14 cellular contexts compared by ENCODE assay signal in the genomic region with DNA sequence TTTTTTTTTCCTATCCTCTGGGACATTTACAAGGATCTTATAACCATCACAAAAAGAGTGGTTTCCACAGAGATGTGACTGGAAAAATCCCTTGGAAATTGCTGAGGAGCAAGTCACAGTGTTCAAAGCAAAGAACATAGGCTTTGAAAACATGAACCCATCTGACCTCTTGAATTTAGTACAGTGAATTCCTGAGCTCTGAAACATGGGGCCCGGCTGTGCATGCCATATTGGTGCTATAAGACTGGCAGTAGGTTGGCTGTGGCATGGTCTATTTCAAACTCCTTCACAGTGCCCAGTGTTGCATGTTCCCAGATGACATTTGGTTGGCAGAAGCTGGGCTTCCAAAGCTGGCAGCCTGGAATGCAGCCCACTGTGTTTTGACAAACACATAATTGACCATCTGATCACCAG.
DNase-seq lines count a peak whose midpoint lies in the region; ATAC-seq and TF ChIP-seq lines count a peak whose summit lies in the region.
"Had no signal": no experiment of that assay in that cellular context is flagged by ENCODE, and none has a peak within 500 bp of the region (broad histone marks: within the 10 kb centered on the region; RNA-seq: fewer than 3 reads in every experiment).

No MANE protein-coding gene starts in this region.

- H3K4me3 ChIP-seq in fibroblast of pulmonary artery (replicated peaks; ENCODE audit: low read depth, low read length) (no peak overlapping the region), trophoblast cell (ENCODE audit: low read depth, low read length) (no peak overlapping the region)
- H3K4me3 ChIP-seq: Peyer's patch had no signal

- no peak overlapping the region for H4K8ac ChIP-seq in trophoblast cell (ENCODE audit: low read depth, low read length)

- peak overlapping the region; percentile 70 for H3K14ac ChIP-seq in trophoblast cell (ENCODE audit: low read length)

- H3K4me2 ChIP-seq in trophoblast cell (ENCODE audit: low read length): no peak overlapping the region
- H3K4me2 ChIP-seq: KMS-11 had no signal

- no peak for TF ChIP-seq CTCF in fibroblast of pulmonary artery (IDR thresholded peaks at IDR 0.05; ENCODE audit: low read length, missing control alignments)

- peaks cover 0 to 4% of the 10 kb centered on the region in 2 experiments for H3K4me1 ChIP-seq in trophoblast cell (ENCODE audit: control insufficient read depth in 1 of 2, insufficient read depth in 2 of 2, low read length in 2 of 2)
- H3K4me1 ChIP-seq: Peyer's patch had no signal

- H3K79me1 ChIP-seq in trophoblast cell (ENCODE audit: low read length): no peaks in the 10 kb centered on the region

- H2BK120ac ChIP-seq in trophoblast cell (ENCODE audit: insufficient read depth, low read length, poor library complexity): no peak overlapping the region

- WGBS in trophoblast cell (ENCODE audit: extremely low coverage, insufficient coverage, insufficient read length): no CpG with 5 or more reads among the region's 1 CpG

- H2BK12ac ChIP-seq in trophoblast cell (ENCODE audit: low read length): no peak overlapping the region

- no peak overlapping the region for H4K12ac ChIP-seq in trophoblast cell (ENCODE audit: low read depth, low read length)

- DNase-seq in Daoy (ENCODE audit: low read depth) (peak; percentile 14), RPMI7951 (ENCODE audit: low read depth) (peak; percentile 79), fibroblast of pulmonary artery (ENCODE audit: low read depth) (peak; percentile 50), trophoblast cell (peak; percentile 73 to 79), HuH-7 (ENCODE audit: low spot score) (no peak)
- DNase-seq in stimulated activated naive CD4-positive, alpha-beta T cell (lab: John Stamatoyannopoulos, UW): no peak
- DNase-seq: CD4-positive, alpha-beta memory T cell; H7; islet precursor cell; NCI-H2107; Peyer's patch had no signal

- H3K36me3 ChIP-seq in trophoblast cell (ENCODE audit: control insufficient read depth in 1 of 2, insufficient read depth in 2 of 2, low read length in 2 of 2): no peaks in the 10 kb centered on the region
- H3K36me3 ChIP-seq: Peyer's patch had no signal

- no peak for ATAC-seq in HG02938 (IDR thresholded peaks at IDR 0.05; ENCODE audit: unreplicated experiment)
- ATAC-seq in HG02588 (IDR thresholded peaks at IDR 0.05; ENCODE audit: unreplicated experiment): no peak

- no peak overlapping the region for H3K4ac ChIP-seq in trophoblast cell (ENCODE audit: low read depth, low read length)

- H3K9ac ChIP-seq in trophoblast cell (ENCODE audit: low read length): no peak overlapping the region
- H3K9ac ChIP-seq: KMS-11 had no signal

- no peak overlapping the region for H2AFZ ChIP-seq in trophoblast cell (ENCODE audit: insufficient read depth, low read length, poor library complexity)

- H3K79me2 ChIP-seq in trophoblast cell (ENCODE audit: control insufficient read depth, insufficient read depth, low read length, poor library complexity): no peaks in the 10 kb centered on the region

- no peak overlapping the region for H2BK5ac ChIP-seq in trophoblast cell (ENCODE audit: low read depth, low read length, poor library complexity)

- H3K18ac ChIP-seq in trophoblast cell (ENCODE audit: low read length): no peak overlapping the region

- H4K91ac ChIP-seq in trophoblast cell (ENCODE audit: low read depth, low read length): peak overlapping the region; percentile 23

- H3K27me3 ChIP-seq in trophoblast cell (ENCODE audit: insufficient read depth, low read length): no peaks in the 10 kb centered on the region
- H3K27me3 ChIP-seq: Peyer's patch had no signal

- no peak overlapping the region for H2AK5ac ChIP-seq in trophoblast cell (ENCODE audit: low read length)

- H3K9me3 ChIP-seq in trophoblast cell (ENCODE audit: insufficient read depth, low read depth, low read length): no peaks in the 10 kb centered on the region
- H3K9me3 ChIP-seq: Peyer's patch had no signal

- H3K23ac ChIP-seq in trophoblast cell (ENCODE audit: low read length): no peak overlapping the region

- H3K27ac ChIP-seq in trophoblast cell (ENCODE audit: low read depth, low read length): no peak overlapping the region
- H3K27ac ChIP-seq: KMS-11, Peyer's patch had no signal

Comparison
In these comparisons a context has a peak if more than half of its experiments do, and no peak if none do; other contexts are left out.
1. DNase-seq: peak in Daoy (single experiment), RPMI7951 (single experiment), fibroblast of pulmonary artery (single experiment) and trophoblast cell (2 of 2); none in HuH-7 (single experiment) and stimulated activated naive CD4-positive, alpha-beta T cell (0 of 6).